In genomic region chr1:6586404-6586816, GRCh38 we compare ENCODE assay signal across 26 cellular contexts. TPM values are rescaled to one million over a fixed set of nuclear protein-coding genes. Genes with fewer than 3 reads are reported as not detected.
DNase-seq lines count a peak whose midpoint lies in the region; ATAC-seq and TF ChIP-seq lines count a peak whose summit lies in the region.
"Had no signal": no experiment of that assay in that cellular context is flagged by ENCODE, and none has a peak within 500 bp of the region (broad histone marks: within the 10 kb centered on the region; RNA-seq: fewer than 3 reads in every experiment).

No MANE protein-coding gene starts in this region.

- DNase-seq in H7 (peak; percentile 46), WERI-Rb-1 (no peak), left ventricle myocardium inferior (no peak), ovary (no peak)
- DNase-seq in stimulated activated effector memory CD8-positive, alpha-beta T cell treated with anti-CD3 and anti-CD28 coated beads, Interleukin-12 subunit alpha, Interleukin-12 subunit beta, amount 100 ng/mL, for 72 hours (ENCODE audit: low spot score in 2 of 2), result no peak
- no peak for DNase-seq in activated CD8-positive, alpha-beta T cell treated with anti-CD3 and anti-CD28 coated beads, Interleukin-2, amount 10 ng/mL, durations not matched to agents 7 days and 5 days
- DNase-seq: activated CD4-positive, CD25-positive, alpha-beta regulatory T cell; activated CD8-positive, alpha-beta T cell treated with anti-CD3 and anti-CD28 coated beads for 36 hours; activated naive CD4-positive, alpha-beta T cell treated with Interleukin-2 at 50 U/mL for 16 hours; amniotic stem cell; HCEC 1CT; lower lobe of right lung; MM.1S; mucosa of descending colon; NCI-H1436 treated with DMSO at 0.1 percent for 48 hours; NCI-H510A treated with DMSO at 0.1 percent for 48 hours; NK-92 treated with Interleukin-12 subunit alpha and Interleukin-12 subunit beta, amount 100 ng/mL, for 24 hours; stimulated activated CD4-positive, alpha-beta T cell treated with anti-CD3 and anti-CD28 coated beads, Interleukin-4, amount 100 ng/mL, for 24 hours; stomach; uterus had no signal

- TF ChIP-seq EP300 in ovary (IDR thresholded peaks at IDR 0.05), result no peak

- H3K4me3 ChIP-seq in H7 (ENCODE audit: insufficient read depth, low read depth, low read length) (no peak overlapping the region), WERI-Rb-1 (ENCODE audit: low read depth, low read length) (no peak overlapping the region), left ventricle myocardium inferior (no peak overlapping the region), ovary (no peak overlapping the region)
- H3K4me3 ChIP-seq: lower lobe of right lung, mucosa of descending colon, prostate gland, stomach, uterus had no signal

- WGBS in ovary, 3 donors, result 59 to 78% (median 70%) methylated on average over 11 of the region's 11 CpGs

- H3K9me3 Mint-ChIP-seq in stimulated activated effector memory CD8-positive, alpha-beta T cell treated with anti-CD3 and anti-CD28 coated beads, Interleukin-12 subunit alpha, Interleukin-12 subunit beta, amount 100 ng/mL, for 72 hours, result no peaks in the 10 kb centered on the region
- no peaks in the 10 kb centered on the region for H3K9me3 Mint-ChIP-seq in activated CD8-positive, alpha-beta T cell treated with anti-CD3 and anti-CD28 coated beads, Interleukin-2, amount 10 ng/mL, durations not matched to agents 7 days and 5 days (ENCODE audit: insufficient read depth)
- H3K9me3 Mint-ChIP-seq: activated CD8-positive, alpha-beta T cell treated with anti-CD3 and anti-CD28 coated beads for 36 hours; CD8-positive, alpha-beta T cell; central memory CD8-positive, alpha-beta T cell had no signal

- H3K36me3 Mint-ChIP-seq in stimulated activated effector memory CD8-positive, alpha-beta T cell treated with anti-CD3 and anti-CD28 coated beads, Interleukin-12 subunit alpha, Interleukin-12 subunit beta, amount 100 ng/mL, for 72 hours, result peaks cover 48% of the 10 kb centered on the region
- H3K36me3 Mint-ChIP-seq in activated CD8-positive, alpha-beta T cell treated with anti-CD3 and anti-CD28 coated beads, Interleukin-2, amount 10 ng/mL, durations not matched to agents 7 days and 5 days (ENCODE audit: low read depth), result peaks cover 33% of the 10 kb centered on the region

- H3K36me3 ChIP-seq in H7 (replicated peaks; ENCODE audit: control insufficient read depth, insufficient read depth, low read length), result peaks cover 5% of the 10 kb centered on the region
- peaks cover 70% of the 10 kb centered on the region for H3K36me3 ChIP-seq in WERI-Rb-1
- H3K36me3 ChIP-seq in left ventricle myocardium inferior, result peaks cover 40% of the 10 kb centered on the region
- no peaks in the 10 kb centered on the region for H3K36me3 ChIP-seq in ovary
- H3K36me3 ChIP-seq: uterus had no signal

- no peak overlapping the region for H3K4me3 Mint-ChIP-seq in stimulated activated effector memory CD8-positive, alpha-beta T cell treated with anti-CD3 and anti-CD28 coated beads, Interleukin-12 subunit alpha, Interleukin-12 subunit beta, amount 100 ng/mL, for 72 hours
- no peak overlapping the region for H3K4me3 Mint-ChIP-seq in activated CD8-positive, alpha-beta T cell treated with anti-CD3 and anti-CD28 coated beads, Interleukin-2, amount 10 ng/mL, durations not matched to agents 7 days and 5 days
- H3K4me3 Mint-ChIP-seq: activated CD8-positive, alpha-beta T cell treated with anti-CD3 and anti-CD28 coated beads for 36 hours; CD8-positive, alpha-beta T cell; central memory CD8-positive, alpha-beta T cell had no signal

- H3K27ac ChIP-seq in WERI-Rb-1 (peak overlapping the region; percentile 81), left ventricle myocardium inferior (replicated peaks) (peak overlapping the region; percentile 61), ovary (no peak overlapping the region)
- H3K27ac ChIP-seq: lower lobe of right lung, prostate gland, uterus had no signal

- intact Hi-C loops in left ventricle myocardium inferior (cut with micrococcal nuclease), result no loop called here
- intact Hi-C loops in ovary (cut with DNase I), result no loop called here

- no peak for TF ChIP-seq POLR2A in ovary (IDR thresholded peaks at IDR 0.05)

- POLR2A ChIA-PET in activated CD8-positive, alpha-beta T cell treated with anti-CD3 and anti-CD28 coated beads, Interleukin-2, amount 10 ng/mL, durations not matched to agents 7 days and 5 days (lab: Charles Lee), result no interaction called here

- no peaks in the 10 kb centered on the region for H3K27me3 Mint-ChIP-seq in activated CD8-positive, alpha-beta T cell treated with anti-CD3 and anti-CD28 coated beads, Interleukin-2, amount 10 ng/mL, durations not matched to agents 7 days and 5 days (ENCODE audit: low read depth)
- H3K27me3 Mint-ChIP-seq: activated CD8-positive, alpha-beta T cell treated with anti-CD3 and anti-CD28 coated beads for 36 hours; central memory CD8-positive, alpha-beta T cell had no signal

- H3K4me1 ChIP-seq in left ventricle myocardium inferior (peaks cover 89% of the 10 kb centered on the region), ovary (ENCODE audit: insufficient read depth) (peaks cover 1% of the 10 kb centered on the region)
- H3K4me1 ChIP-seq: uterus had no signal

- no peak for TF ChIP-seq CTCF in WERI-Rb-1 (IDR thresholded peaks at IDR 0.05; ENCODE audit: low read depth, low read length)
- TF ChIP-seq CTCF in left ventricle myocardium inferior (IDR thresholded peaks at IDR 0.05; ENCODE audit: borderline replicate concordance), result no peak
- no peak for TF ChIP-seq CTCF in ovary (IDR thresholded peaks at IDR 0.05)

- peaks cover 36% of the 10 kb centered on the region for H3K4me1 Mint-ChIP-seq in stimulated activated effector memory CD8-positive, alpha-beta T cell treated with anti-CD3 and anti-CD28 coated beads, Interleukin-12 subunit alpha, Interleukin-12 subunit beta, amount 100 ng/mL, for 72 hours
- H3K4me1 Mint-ChIP-seq in activated CD8-positive, alpha-beta T cell treated with anti-CD3 and anti-CD28 coated beads, Interleukin-2, amount 10 ng/mL, durations not matched to agents 7 days and 5 days (ENCODE audit: low read depth), result peaks cover 34% of the 10 kb centered on the region

- ATAC-seq in stimulated activated effector memory CD8-positive, alpha-beta T cell treated with anti-CD3 and anti-CD28 coated beads, Interleukin-12 subunit alpha, Interleukin-12 subunit beta, amount 100 ng/mL, for 72 hours, result peak; percentile 5
- no peak for ATAC-seq in activated CD8-positive, alpha-beta T cell treated with anti-CD3 and anti-CD28 coated beads, Interleukin-2, amount 10 ng/mL, durations not matched to agents 7 days and 5 days
- ATAC-seq in HG03469 (IDR thresholded peaks at IDR 0.05; ENCODE audit: unreplicated experiment), result no peak
- ATAC-seq: activated CD8-positive, alpha-beta T cell treated with anti-CD3 and anti-CD28 coated beads for 36 hours; CD8-positive, alpha-beta T cell; mucosa of descending colon had no signal

- H3K27me3 ChIP-seq in H7 (ENCODE audit: control insufficient read depth, insufficient read depth, low read length), result no peaks in the 10 kb centered on the region
- no peaks in the 10 kb centered on the region for H3K27me3 ChIP-seq in WERI-Rb-1 (ENCODE audit: insufficient read depth, low read depth, severe bottlenecking)
- H3K27me3 ChIP-seq in left ventricle myocardium inferior (ENCODE audit: low read depth), result no peaks in the 10 kb centered on the region
- H3K27me3 ChIP-seq in ovary, result no peaks in the 10 kb centered on the region
- H3K27me3 ChIP-seq: stomach, uterus had no signal

- H3K27ac Mint-ChIP-seq in stimulated activated effector memory CD8-positive, alpha-beta T cell treated with anti-CD3 and anti-CD28 coated beads, Interleukin-12 subunit alpha, Interleukin-12 subunit beta, amount 100 ng/mL, for 72 hours, result peak overlapping the region; percentile 86
- H3K27ac Mint-ChIP-seq in activated CD8-positive, alpha-beta T cell treated with anti-CD3 and anti-CD28 coated beads, Interleukin-2, amount 10 ng/mL, durations not matched to agents 7 days and 5 days, result no peak overlapping the region
- H3K27ac Mint-ChIP-seq: activated CD8-positive, alpha-beta T cell treated with anti-CD3 and anti-CD28 coated beads for 36 hours; CD8-positive, alpha-beta T cell had no signal

- CTCF ChIA-PET in activated CD8-positive, alpha-beta T cell treated with anti-CD3 and anti-CD28 coated beads, Interleukin-2, amount 10 ng/mL, durations not matched to agents 7 days and 5 days (lab: Charles Lee), result no interaction called here

- no peaks in the 10 kb centered on the region for H3K9me3 ChIP-seq in WERI-Rb-1 (ENCODE audit: severe bottlenecking)
- no peaks in the 10 kb centered on the region for H3K9me3 ChIP-seq in left ventricle myocardium inferior (replicated peaks)
- H3K9me3 ChIP-seq in ovary, result no peaks in the 10 kb centered on the region
- H3K9me3 ChIP-seq: lower lobe of right lung, mucosa of descending colon, prostate gland, stomach, uterus had no signal

RNA-seq across cellular contexts. Expression of gene ZBTB48, which starts 6.6 kb away (rescaled TPM):
- 40.3 and 40.4 TPM in 2 replicates for total RNA-seq in H7 (2014; rRNA removed; shearing (Covaris generic))
- 12.9 TPM for total RNA-seq in left ventricle myocardium inferior
- 10 to 100 TPM; 36.5 to 41.7 TPM for total RNA-seq in activated CD8-positive, alpha-beta T cell treated with anti-CD3 and anti-CD28 coated beads, Interleukin-2, amount 10 ng/mL, durations not matched to agents 7 days and 5 days
- total RNA-seq in ovary, result 10 to 100 TPM; 20.4 to 42.5 (median 33.7) TPM
- 10 to 100 TPM in 1 of 2 donors, 1 to 10 TPM in 1; 8.0 to 37.7 TPM for polyA plus RNA-seq in ovary

RNA-seq across cellular contexts. Expression of gene KLHL21, which starts 16.3 kb away (rescaled TPM):
- total RNA-seq in H7 (2014; rRNA removed; shearing (Covaris generic)), result 35.0 and 41.1 TPM in 2 replicates
- total RNA-seq in left ventricle myocardium inferior (83.7 TPM), ovary (10 to 100 TPM; 24.1 to 39.6 (median 34.4) TPM)
- 10 to 100 TPM; 22.8 to 23.0 TPM for total RNA-seq in activated CD8-positive, alpha-beta T cell treated with anti-CD3 and anti-CD28 coated beads, Interleukin-2, amount 10 ng/mL, durations not matched to agents 7 days and 5 days
- 10 to 100 TPM; 14.4 to 40.4 TPM for polyA plus RNA-seq in ovary

RNA-seq across cellular contexts. Expression of gene PHF13, which starts 27.1 kb away (rescaled TPM):
- total RNA-seq in H7 (2014; rRNA removed; shearing (Covaris generic)), result 36.6 and 44.5 TPM in 2 replicates
- total RNA-seq in left ventricle myocardium inferior, result 6.8 TPM
- total RNA-seq in activated CD8-positive, alpha-beta T cell treated with anti-CD3 and anti-CD28 coated beads, Interleukin-2, amount 10 ng/mL, durations not matched to agents 7 days and 5 days, result 10 to 100 TPM; 11.8 to 12.6 TPM
- total RNA-seq in ovary, result 10 to 100 TPM; 11.0 to 32.4 (median 16.5) TPM
- 10 to 100 TPM; 13.5 to 14.6 TPM for polyA plus RNA-seq in ovary

RNA-seq across cellular contexts. Expression of gene TAS1R1, which starts 31.3 kb away (rescaled TPM):
- 0.10 and 0.15 TPM in 2 replicates for total RNA-seq in H7 (2014; rRNA removed; shearing (Covaris generic))
- not detected for total RNA-seq in left ventricle myocardium inferior
- not detected for total RNA-seq in activated CD8-positive, alpha-beta T cell treated with anti-CD3 and anti-CD28 coated beads, Interleukin-2, amount 10 ng/mL, durations not matched to agents 7 days and 5 days
- under 1 TPM in 5 of 7 donors, not detected in 2; 0.20 to 0.42 (median 0.33) TPM for total RNA-seq in ovary
- polyA plus RNA-seq in ovary, result under 1 TPM in 1 of 2 donors, not detected in 1; 0.74 TPM
- total RNA-seq: activated CD8-positive, alpha-beta T cell treated with anti-CD3 and anti-CD28 coated beads for 36 hours; CD8-positive, alpha-beta T cell; fibroblast of villous mesenchyme; stomach; uterus had no signal
- polyA plus RNA-seq: neural cell had no signal

RNA-seq across cellular contexts. Expression of gene NOL9, which starts 32.1 kb away (rescaled TPM):
- total RNA-seq in H7 (2014; rRNA removed; shearing (Covaris generic)), result 32.7 and 37.2 TPM in 2 replicates
- total RNA-seq in left ventricle myocardium inferior, result 13.4 TPM
- 10 to 100 TPM; 39.8 to 43.6 TPM for total RNA-seq in activated CD8-positive, alpha-beta T cell treated with anti-CD3 and anti-CD28 coated beads, Interleukin-2, amount 10 ng/mL, durations not matched to agents 7 days and 5 days
- 10 to 100 TPM; 12.6 to 38.9 (median 30.0) TPM for total RNA-seq in ovary
- polyA plus RNA-seq in ovary, result 10 to 100 TPM in 1 of 2 donors, 1 to 10 TPM in 1; 7.2 to 15.5 TPM

Comparison
In these comparisons a context has a peak if more than half of its experiments do, and no peak if none do; other contexts are left out.
1. H3K27ac ChIP-seq: peak in WERI-Rb-1 (single experiment) and left ventricle myocardium inferior (single experiment); none in ovary (0 of 2).